ENCODE assay signal across 1 cellular context in the genomic region with DNA sequence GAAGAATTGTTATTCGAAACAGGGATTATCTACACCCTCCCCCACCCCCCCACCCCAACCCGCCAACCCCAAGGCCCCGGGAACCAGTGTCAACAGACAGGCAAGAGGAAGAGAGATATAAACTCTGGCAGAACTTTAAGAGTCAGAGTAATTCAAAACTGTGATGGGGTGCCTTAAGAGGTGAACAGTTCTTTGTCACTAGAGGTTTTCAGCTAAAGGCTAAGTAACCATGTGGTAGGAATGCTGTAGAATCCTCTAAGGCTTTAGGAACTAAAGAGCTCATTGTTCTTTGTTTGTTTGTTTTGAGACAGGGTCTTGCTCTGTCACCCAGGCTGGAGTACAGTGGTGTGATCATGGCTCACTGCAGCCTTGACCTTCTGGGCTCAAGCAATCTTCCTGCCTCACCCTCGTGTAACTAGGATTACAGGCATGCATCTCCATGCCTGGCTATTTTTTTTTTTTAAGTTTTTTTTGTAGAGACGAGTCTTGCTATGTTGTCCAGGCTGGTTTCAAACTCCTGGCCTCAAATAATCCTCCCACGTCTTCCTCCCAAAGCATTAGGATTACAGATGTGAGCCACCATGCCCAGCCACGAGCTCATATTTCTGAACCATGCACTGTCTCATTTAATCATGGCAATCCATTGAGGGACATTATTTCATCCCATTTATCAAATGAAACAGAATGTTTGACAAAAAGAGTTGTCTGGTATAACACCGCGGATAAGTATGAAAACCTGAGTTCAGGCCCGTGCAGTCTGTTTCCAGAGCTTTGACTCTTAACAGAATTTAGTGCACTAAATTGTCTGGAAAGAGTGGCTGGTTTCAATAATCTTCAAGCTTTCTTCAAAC.
A peak's percentile ranks its signal among the peaks of the same experiment; 100 is the strongest.
TF ChIP-seq lines count a peak whose summit lies in the region.

No MANE protein-coding gene starts in this region.

TF ChIP-seq in HepG2, 621 proteins besides CTCF, POLR2A, EP300 and RAD21 (continued from another document and continues in another):
- TF ChIP-seq, protein P1, sequence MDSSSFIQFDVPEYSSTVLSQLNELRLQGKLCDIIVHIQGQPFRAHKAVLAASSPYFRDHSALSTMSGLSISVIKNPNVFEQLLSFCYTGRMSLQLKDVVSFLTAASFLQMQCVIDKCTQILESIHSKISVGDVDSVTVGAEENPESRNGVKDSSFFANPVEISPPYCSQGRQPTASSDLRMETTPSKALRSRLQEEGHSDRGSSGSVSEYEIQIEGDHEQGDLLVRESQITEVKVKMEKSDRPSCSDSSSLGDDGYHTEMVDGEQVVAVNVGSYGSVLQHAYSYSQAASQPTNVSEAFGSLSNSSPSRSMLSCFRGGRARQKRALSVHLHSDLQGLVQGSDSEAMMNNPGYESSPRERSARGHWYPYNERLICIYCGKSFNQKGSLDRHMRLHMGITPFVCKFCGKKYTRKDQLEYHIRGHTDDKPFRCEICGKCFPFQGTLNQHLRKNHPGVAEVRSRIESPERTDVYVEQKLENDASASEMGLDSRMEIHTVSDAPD (CRISPR knock-in tag; IDR thresholded peaks at IDR 0.05): peak; percentile 61; the same call in 1 of the 2 replicates
- TF ChIP-seq AFF4 (CRISPR knock-in tag; IDR thresholded peaks at IDR 0.05): peak; percentile 90; the same call in 1 of the 2 replicates
- no peak for TF ChIP-seq MATR3 (CRISPR knock-in tag; IDR thresholded peaks at IDR 0.05)
- peak; percentile 92 for TF ChIP-seq MTA1 (CRISPR knock-in tag; IDR thresholded peaks at IDR 0.05; ENCODE audit: borderline replicate concordance)
- TF ChIP-seq BRCA1 (CRISPR knock-in tag; IDR thresholded peaks at IDR 0.05): 0 out of 2 replicates have a peak, but pooled peaks have one; percentile 68
- peak; percentile 66; the same call in 1 of the 2 replicates for TF ChIP-seq ATF3 (CRISPR knock-in tag; IDR thresholded peaks at IDR 0.05)
- no peak for TF ChIP-seq NR1H2 (CRISPR knock-in tag; IDR thresholded peaks at IDR 0.05; ENCODE audit: borderline replicate concordance, low read depth)
- TF ChIP-seq ZMYM4 (CRISPR knock-in tag; IDR thresholded peaks at IDR 0.05): peak; percentile 95
- TF ChIP-seq NCOA1 (CRISPR knock-in tag; IDR thresholded peaks at IDR 0.05): peak; percentile 71; the same call in 1 of the 2 replicates
- peak; percentile 87 for TF ChIP-seq HDAC1 (CRISPR knock-in tag; IDR thresholded peaks at IDR 0.05)
- peak; percentile 100 for TF ChIP-seq ZNF121 (CRISPR knock-in tag; IDR thresholded peaks at IDR 0.05)
- peak; percentile 70 for TF ChIP-seq CCAR2 (optimal IDR thresholded peaks at IDR 0.05; ENCODE audit: low read depth, low read length)
- TF ChIP-seq ZFP62 (CRISPR knock-in tag; IDR thresholded peaks at IDR 0.05): no peak
- no peak for TF ChIP-seq SP4 (CRISPR knock-in tag; IDR thresholded peaks at IDR 0.05)
- 0 out of 2 replicates have a peak, but pooled peaks have one; percentile 43 for TF ChIP-seq ZNF501 (CRISPR knock-in tag; IDR thresholded peaks at IDR 0.05)
- TF ChIP-seq MEIS2 (CRISPR knock-in tag; IDR thresholded peaks at IDR 0.05): peak; percentile 91
- no peak for TF ChIP-seq SRF (IDR thresholded peaks at IDR 0.05; ENCODE audit: low read depth, low read length)
- peak; percentile 89 for TF ChIP-seq NFIC (IDR thresholded peaks at IDR 0.05; ENCODE audit: low read length)
- 0 out of 2 replicates have a peak, but pooled peaks have one; percentile 61 for TF ChIP-seq SATB2 (CRISPR knock-in tag; IDR thresholded peaks at IDR 0.05)
- peak; percentile 96 for TF ChIP-seq ZSCAN9 (CRISPR knock-in tag; IDR thresholded peaks at IDR 0.05; ENCODE audit: borderline replicate concordance)
- TF ChIP-seq MTF2 (CRISPR knock-in tag; IDR thresholded peaks at IDR 0.05; ENCODE audit: borderline replicate concordance): no peak
- TF ChIP-seq ZBTB1 (CRISPR knock-in tag; IDR thresholded peaks at IDR 0.05; ENCODE audit: borderline replicate concordance): no peak
- TF ChIP-seq THRA (CRISPR knock-in tag; IDR thresholded peaks at IDR 0.05; ENCODE audit: borderline replicate concordance): peak; percentile 96
- TF ChIP-seq ZNF709 (CRISPR knock-in tag; IDR thresholded peaks at IDR 0.05): peak; percentile 93
- TF ChIP-seq ZNF282 (IDR thresholded peaks at IDR 0.05; ENCODE audit: partially characterized antibody): no peak
- TF ChIP-seq MED8 (CRISPR knock-in tag; IDR thresholded peaks at IDR 0.05; ENCODE audit: insufficient replicate concordance): peak; percentile 97
- peak; percentile 73 for TF ChIP-seq ARNT2 (CRISPR knock-in tag; IDR thresholded peaks at IDR 0.05; ENCODE audit: low read depth)
- TF ChIP-seq ZNF746 (CRISPR knock-in tag; IDR thresholded peaks at IDR 0.05): peak; percentile 90; the same call in 1 of the 2 replicates
- TF ChIP-seq ZNF274 (CRISPR knock-in tag; IDR thresholded peaks at IDR 0.05): no peak
- no peak; the same call in 1 of the 2 replicates for TF ChIP-seq SAFB2 (CRISPR knock-in tag; IDR thresholded peaks at IDR 0.05; ENCODE audit: borderline replicate concordance, low read depth)
- peak; percentile 24; the same call in 1 of the 2 replicates for TF ChIP-seq ZNF652 (CRISPR knock-in tag; IDR thresholded peaks at IDR 0.05; ENCODE audit: borderline replicate concordance, low read depth)
- TF ChIP-seq MYNN (CRISPR knock-in tag; IDR thresholded peaks at IDR 0.05; ENCODE audit: low read depth): no peak
- TF ChIP-seq ZNF383 (CRISPR knock-in tag; IDR thresholded peaks at IDR 0.05; ENCODE audit: borderline replicate concordance): no peak
- peak; percentile 63 for TF ChIP-seq FOXP1 (IDR thresholded peaks at IDR 0.05)
- TF ChIP-seq FOXP1 (CRISPR knock-in tag; IDR thresholded peaks at IDR 0.05): peak; percentile 95
- peak; percentile 35; the same call in 1 of the 2 replicates for TF ChIP-seq ZNF687 (CRISPR knock-in tag; IDR thresholded peaks at IDR 0.05)
- TF ChIP-seq NFYC (CRISPR knock-in tag; IDR thresholded peaks at IDR 0.05): peak; percentile 55; the same call in 1 of the 2 replicates
- no peak for TF ChIP-seq ZNF713 (CRISPR knock-in tag; IDR thresholded peaks at IDR 0.05)
- no peak for TF ChIP-seq ZNF850 (CRISPR knock-in tag; conservative IDR thresholded peaks at IDR 0.05)
- peak; percentile 84 for TF ChIP-seq HNF1A (IDR thresholded peaks at IDR 0.05; ENCODE audit: low read depth)
- TF ChIP-seq HNF1A (CRISPR knock-in tag; IDR thresholded peaks at IDR 0.05; ENCODE audit: borderline replicate concordance): peak; percentile 98
- no peak for TF ChIP-seq ZNF136 (CRISPR knock-in tag; IDR thresholded peaks at IDR 0.05; ENCODE audit: low read depth)
- peak; percentile 97 for TF ChIP-seq ELF3 (CRISPR knock-in tag; IDR thresholded peaks at IDR 0.05)
- TF ChIP-seq DR1 (CRISPR knock-in tag; IDR thresholded peaks at IDR 0.05): no peak
- TF ChIP-seq CBX5 (CRISPR knock-in tag; IDR thresholded peaks at IDR 0.05; ENCODE audit: borderline replicate concordance): peak; percentile 93; the same call in 1 of the 2 replicates
- no peak for TF ChIP-seq ZBTB42 (CRISPR knock-in tag; IDR thresholded peaks at IDR 0.05)
- peak; percentile 50; the same call in 1 of the 2 replicates for TF ChIP-seq FOXC1 (CRISPR knock-in tag; IDR thresholded peaks at IDR 0.05; ENCODE audit: borderline replicate concordance)
- TF ChIP-seq SAP130 (CRISPR knock-in tag; IDR thresholded peaks at IDR 0.05; ENCODE audit: low read depth): peak; percentile 88
